Comparison of ENCODE assay signal across 1 cellular context in the genomic region with DNA sequence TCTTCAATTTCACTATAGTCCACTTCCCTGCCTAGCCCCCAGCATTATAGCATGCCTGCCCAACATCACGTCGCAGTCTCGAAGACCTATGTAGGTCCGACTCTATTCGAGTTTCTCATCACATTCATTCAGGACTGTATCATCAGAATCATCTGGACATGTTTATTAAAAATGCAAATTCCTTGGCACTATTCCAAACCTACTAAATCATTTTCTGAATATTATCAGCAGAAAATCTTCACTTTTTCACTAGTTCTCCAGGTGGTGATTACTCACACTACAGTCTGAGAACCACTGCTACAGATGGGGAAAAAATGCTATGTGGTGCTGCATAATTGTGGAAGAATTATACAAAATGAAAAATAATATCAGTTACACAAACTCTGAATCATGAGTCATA.
TF ChIP-seq lines count a peak whose summit lies in the region.

No MANE protein-coding gene starts in this region.

TF ChIP-seq in IMR-90, 13 proteins besides CTCF, POLR2A, EP300 and RAD21 (continued from another document):
- TF ChIP-seq, protein P1, sequence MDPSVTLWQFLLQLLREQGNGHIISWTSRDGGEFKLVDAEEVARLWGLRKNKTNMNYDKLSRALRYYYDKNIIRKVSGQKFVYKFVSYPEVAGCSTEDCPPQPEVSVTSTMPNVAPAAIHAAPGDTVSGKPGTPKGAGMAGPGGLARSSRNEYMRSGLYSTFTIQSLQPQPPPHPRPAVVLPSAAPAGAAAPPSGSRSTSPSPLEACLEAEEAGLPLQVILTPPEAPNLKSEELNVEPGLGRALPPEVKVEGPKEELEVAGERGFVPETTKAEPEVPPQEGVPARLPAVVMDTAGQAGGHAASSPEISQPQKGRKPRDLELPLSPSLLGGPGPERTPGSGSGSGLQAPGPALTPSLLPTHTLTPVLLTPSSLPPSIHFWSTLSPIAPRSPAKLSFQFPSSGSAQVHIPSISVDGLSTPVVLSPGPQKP (IDR thresholded peaks at IDR 0.05; ENCODE audit: borderline replicate concordance, low read depth, low read length) = no peak
- TF ChIP-seq CEBPB (IDR thresholded peaks at IDR 0.05; ENCODE audit: low read depth, low read length) (no peak), MAZ (IDR thresholded peaks at IDR 0.05; ENCODE audit: borderline replicate concordance, low read depth, low read length) (no peak), SMC3 (IDR thresholded peaks at IDR 0.05; ENCODE audit: low read depth, low read length) (no peak), RFX5 (IDR thresholded peaks at IDR 0.05; ENCODE audit: low read depth, low read length) (no peak), MAFK (IDR thresholded peaks at IDR 0.05; ENCODE audit: low read depth, low read length) (no peak), RCOR1 (IDR thresholded peaks at IDR 0.05; ENCODE audit: insufficient replicate concordance, low read length) (no peak)
TF ChIP-seq in IMR-90: peak in this region for 0.
